Comparison of ENCODE assay signal across 1 cellular context in the genomic region with DNA sequence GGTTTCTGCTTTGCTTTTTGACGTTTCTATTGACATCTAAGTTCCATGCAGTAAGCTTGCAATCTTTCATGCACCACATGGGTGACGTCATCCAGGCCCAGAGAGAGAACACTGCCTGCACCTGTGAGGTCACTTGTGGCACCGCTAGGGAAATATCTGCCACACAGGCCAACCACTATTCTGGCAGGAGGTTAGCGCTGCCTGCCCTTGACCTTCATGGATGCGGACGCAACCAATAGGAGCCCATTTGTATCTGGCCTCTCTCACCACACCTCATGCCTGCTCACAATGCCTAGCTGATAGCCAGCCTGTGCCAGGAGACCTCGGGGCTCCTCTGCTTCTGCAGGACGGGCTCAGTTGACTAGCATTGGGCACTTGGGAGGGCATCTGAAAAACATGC.
TF ChIP-seq lines count a peak whose summit lies in the region.

No MANE protein-coding gene starts in this region.

TF ChIP-seq in H1, 55 proteins besides CTCF, POLR2A, EP300 and RAD21:
- TF ChIP-seq NRF1 (IDR thresholded peaks at IDR 0.05; ENCODE audit: low read depth, low read length) (no peak), RXRA (IDR thresholded peaks at IDR 0.05; ENCODE audit: insufficient read depth, low read depth, low read length) (no peak), CEBPB (IDR thresholded peaks at IDR 0.05; ENCODE audit: low read depth, low read length) (no peak), POU5F1 (IDR thresholded peaks at IDR 0.05; ENCODE audit: low read depth, low read length) (no peak), MAFK (IDR thresholded peaks at IDR 0.05; ENCODE audit: low read depth, low read length) (no peak), TEAD4 (IDR thresholded peaks at IDR 0.05; ENCODE audit: low read depth, low read length) (no peak), JUND (IDR thresholded peaks at IDR 0.05; ENCODE audit: low read length) (no peak), TBP (IDR thresholded peaks at IDR 0.05; ENCODE audit: low read depth, low read length) (no peak), HDAC2 (IDR thresholded peaks at IDR 0.05; ENCODE audit: borderline replicate concordance in 1 of 2, low read depth in 2 of 2, low read length in 2 of 2) (no peak), GTF2F1 (IDR thresholded peaks at IDR 0.05; ENCODE audit: borderline replicate concordance, low read depth, low read length) (no peak), EZH2 (IDR thresholded peaks at IDR 0.05; ENCODE audit: low read depth, low read length, severe bottlenecking) (no peak), SRF (IDR thresholded peaks at IDR 0.05; ENCODE audit: low read depth, low read length) (no peak), SP2 (IDR thresholded peaks at IDR 0.05; ENCODE audit: low read length) (no peak), SIX5 (IDR thresholded peaks at IDR 0.05; ENCODE audit: low read depth, low read length) (no peak), KDM5A (IDR thresholded peaks at IDR 0.05; ENCODE audit: low read length) (no peak), RFX5 (IDR thresholded peaks at IDR 0.05; ENCODE audit: borderline replicate concordance, low read depth, low read length) (no peak), CBX8 (IDR thresholded peaks at IDR 0.05; ENCODE audit: borderline replicate concordance, low read depth, low read length) (no peak), BACH1 (IDR thresholded peaks at IDR 0.05; ENCODE audit: low read length) (no peak)
- TF ChIP-seq, protein P1, sequence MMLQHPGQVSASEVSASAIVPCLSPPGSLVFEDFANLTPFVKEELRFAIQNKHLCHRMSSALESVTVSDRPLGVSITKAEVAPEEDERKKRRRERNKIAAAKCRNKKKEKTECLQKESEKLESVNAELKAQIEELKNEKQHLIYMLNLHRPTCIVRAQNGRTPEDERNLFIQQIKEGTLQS (IDR thresholded peaks at IDR 0.05; ENCODE audit: insufficient read depth, low read depth, low read length) = no peak
- TF ChIP-seq, protein P2, sequence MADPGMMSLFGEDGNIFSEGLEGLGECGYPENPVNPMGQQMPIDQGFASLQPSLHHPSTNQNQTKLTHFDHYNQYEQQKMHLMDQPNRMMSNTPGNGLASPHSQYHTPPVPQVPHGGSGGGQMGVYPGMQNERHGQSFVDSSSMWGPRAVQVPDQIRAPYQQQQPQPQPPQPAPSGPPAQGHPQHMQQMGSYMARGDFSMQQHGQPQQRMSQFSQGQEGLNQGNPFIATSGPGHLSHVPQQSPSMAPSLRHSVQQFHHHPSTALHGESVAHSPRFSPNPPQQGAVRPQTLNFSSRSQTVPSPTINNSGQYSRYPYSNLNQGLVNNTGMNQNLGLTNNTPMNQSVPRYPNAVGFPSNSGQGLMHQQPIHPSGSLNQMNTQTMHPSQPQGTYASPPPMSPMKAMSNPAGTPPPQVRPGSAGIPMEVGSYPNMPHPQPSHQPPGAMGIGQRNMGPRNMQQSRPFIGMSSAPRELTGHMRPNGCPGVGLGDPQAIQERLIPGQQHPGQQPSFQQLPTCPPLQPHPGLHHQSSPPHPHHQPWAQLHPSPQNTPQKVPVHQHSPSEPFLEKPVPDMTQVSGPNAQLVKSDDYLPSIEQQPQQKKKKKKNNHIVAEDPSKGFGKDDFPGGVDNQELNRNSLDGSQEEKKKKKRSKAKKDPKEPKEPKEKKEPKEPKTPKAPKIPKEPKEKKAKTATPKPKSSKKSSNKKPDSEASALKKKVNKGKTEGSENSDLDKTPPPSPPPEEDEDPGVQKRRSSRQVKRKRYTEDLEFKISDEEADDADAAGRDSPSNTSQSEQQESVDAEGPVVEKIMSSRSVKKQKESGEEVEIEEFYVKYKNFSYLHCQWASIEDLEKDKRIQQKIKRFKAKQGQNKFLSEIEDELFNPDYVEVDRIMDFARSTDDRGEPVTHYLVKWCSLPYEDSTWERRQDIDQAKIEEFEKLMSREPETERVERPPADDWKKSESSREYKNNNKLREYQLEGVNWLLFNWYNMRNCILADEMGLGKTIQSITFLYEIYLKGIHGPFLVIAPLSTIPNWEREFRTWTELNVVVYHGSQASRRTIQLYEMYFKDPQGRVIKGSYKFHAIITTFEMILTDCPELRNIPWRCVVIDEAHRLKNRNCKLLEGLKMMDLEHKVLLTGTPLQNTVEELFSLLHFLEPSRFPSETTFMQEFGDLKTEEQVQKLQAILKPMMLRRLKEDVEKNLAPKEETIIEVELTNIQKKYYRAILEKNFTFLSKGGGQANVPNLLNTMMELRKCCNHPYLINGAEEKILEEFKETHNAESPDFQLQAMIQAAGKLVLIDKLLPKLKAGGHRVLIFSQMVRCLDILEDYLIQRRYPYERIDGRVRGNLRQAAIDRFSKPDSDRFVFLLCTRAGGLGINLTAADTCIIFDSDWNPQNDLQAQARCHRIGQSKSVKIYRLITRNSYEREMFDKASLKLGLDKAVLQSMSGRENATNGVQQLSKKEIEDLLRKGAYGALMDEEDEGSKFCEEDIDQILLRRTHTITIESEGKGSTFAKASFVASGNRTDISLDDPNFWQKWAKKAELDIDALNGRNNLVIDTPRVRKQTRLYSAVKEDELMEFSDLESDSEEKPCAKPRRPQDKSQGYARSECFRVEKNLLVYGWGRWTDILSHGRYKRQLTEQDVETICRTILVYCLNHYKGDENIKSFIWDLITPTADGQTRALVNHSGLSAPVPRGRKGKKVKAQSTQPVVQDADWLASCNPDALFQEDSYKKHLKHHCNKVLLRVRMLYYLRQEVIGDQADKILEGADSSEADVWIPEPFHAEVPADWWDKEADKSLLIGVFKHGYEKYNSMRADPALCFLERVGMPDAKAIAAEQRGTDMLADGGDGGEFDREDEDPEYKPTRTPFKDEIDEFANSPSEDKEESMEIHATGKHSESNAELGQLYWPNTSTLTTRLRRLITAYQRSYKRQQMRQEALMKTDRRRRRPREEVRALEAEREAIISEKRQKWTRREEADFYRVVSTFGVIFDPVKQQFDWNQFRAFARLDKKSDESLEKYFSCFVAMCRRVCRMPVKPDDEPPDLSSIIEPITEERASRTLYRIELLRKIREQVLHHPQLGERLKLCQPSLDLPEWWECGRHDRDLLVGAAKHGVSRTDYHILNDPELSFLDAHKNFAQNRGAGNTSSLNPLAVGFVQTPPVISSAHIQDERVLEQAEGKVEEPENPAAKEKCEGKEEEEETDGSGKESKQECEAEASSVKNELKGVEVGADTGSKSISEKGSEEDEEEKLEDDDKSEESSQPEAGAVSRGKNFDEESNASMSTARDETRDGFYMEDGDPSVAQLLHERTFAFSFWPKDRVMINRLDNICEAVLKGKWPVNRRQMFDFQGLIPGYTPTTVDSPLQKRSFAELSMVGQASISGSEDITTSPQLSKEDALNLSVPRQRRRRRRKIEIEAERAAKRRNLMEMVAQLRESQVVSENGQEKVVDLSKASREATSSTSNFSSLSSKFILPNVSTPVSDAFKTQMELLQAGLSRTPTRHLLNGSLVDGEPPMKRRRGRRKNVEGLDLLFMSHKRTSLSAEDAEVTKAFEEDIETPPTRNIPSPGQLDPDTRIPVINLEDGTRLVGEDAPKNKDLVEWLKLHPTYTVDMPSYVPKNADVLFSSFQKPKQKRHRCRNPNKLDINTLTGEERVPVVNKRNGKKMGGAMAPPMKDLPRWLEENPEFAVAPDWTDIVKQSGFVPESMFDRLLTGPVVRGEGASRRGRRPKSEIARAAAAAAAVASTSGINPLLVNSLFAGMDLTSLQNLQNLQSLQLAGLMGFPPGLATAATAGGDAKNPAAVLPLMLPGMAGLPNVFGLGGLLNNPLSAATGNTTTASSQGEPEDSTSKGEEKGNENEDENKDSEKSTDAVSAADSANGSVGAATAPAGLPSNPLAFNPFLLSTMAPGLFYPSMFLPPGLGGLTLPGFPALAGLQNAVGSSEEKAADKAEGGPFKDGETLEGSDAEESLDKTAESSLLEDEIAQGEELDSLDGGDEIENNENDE (IDR thresholded peaks at IDR 0.05; ENCODE audit: insufficient replicate concordance, low read length) = no peak
